24 cellular contexts compared by ENCODE assay signal in genomic region chr16:85834741-85835140, GRCh38.
"Had no signal": no experiment of that assay in that cellular context is flagged by ENCODE, and none has a peak within 500 bp of the region (broad histone marks: within the 10 kb centered on the region; RNA-seq: fewer than 3 reads in every experiment).

No MANE protein-coding gene starts in this region.

- H3K27me3 ChIP-seq: ovary, right lobe of liver had no signal

- H3K36me3 ChIP-seq: esophagus squamous epithelium, ovary, right lobe of liver, suprapubic skin, transverse colon had no signal

- DNase-seq: cortex of kidney; effector memory CD8-positive, alpha-beta T cell; erythroblast; esophagus squamous epithelium; foreskin melanocyte; hypothalamus; immature natural killer cell; islet precursor cell; mesendoderm; midbrain; naive thymus-derived CD4-positive, alpha-beta T cell; nephron progenitor cell; occipital lobe; ovary; small intestine; stimulated activated CD4-positive, alpha-beta T cell treated with anti-CD3 and anti-CD28 coated beads, Interleukin-12 subunit alpha, Interleukin-12 subunit beta, amount 100 ng/mL, for 4 hours; stimulated activated CD4-positive, alpha-beta T cell treated with anti-CD3 and anti-CD28 coated beads, Interleukin-1b, Interleukin-23, amount 100 ng/mL, for 48 hours; stimulated activated CD4-positive, alpha-beta T cell treated with anti-CD3 and anti-CD28 coated beads, Interleukin-4, amount 100 ng/mL, for 1 hour; stimulated activated CD8-positive, alpha-beta memory T cell treated with anti-CD3 and anti-CD28 coated beads, Interleukin-4, amount 100 ng/mL, for 48 hours; transverse colon had no signal

- H3K4me1 Mint-ChIP-seq: nephron progenitor cell had no signal

- H3K4me3 ChIP-seq: esophagus squamous epithelium, ovary, right lobe of liver, suprapubic skin, transverse colon had no signal

- H3K9me3 ChIP-seq: esophagus squamous epithelium, ovary, right lobe of liver, suprapubic skin, transverse colon had no signal

- H3K27ac ChIP-seq: esophagus squamous epithelium, ovary, right lobe of liver, suprapubic skin, transverse colon had no signal

- H3K27ac Mint-ChIP-seq: immature natural killer cell; nephron progenitor cell; stimulated activated naive CD8-positive, alpha-beta T cell treated with anti-CD3 and anti-CD28 coated beads, Interleukin-15, Interleukin-2, amounts not matched to agents 100 ng/mL and 50 ng/mL, for 24 hours had no signal

- H3K4me3 Mint-ChIP-seq: effector memory CD8-positive, alpha-beta T cell; immature natural killer cell; naive thymus-derived CD4-positive, alpha-beta T cell; nephron progenitor cell; stimulated activated naive CD8-positive, alpha-beta T cell treated with anti-CD3 and anti-CD28 coated beads, Interleukin-15, Interleukin-2, amounts not matched to agents 100 ng/mL and 50 ng/mL, for 24 hours had no signal

- H3K4me1 ChIP-seq: esophagus squamous epithelium, right lobe of liver, suprapubic skin, transverse colon had no signal

- ATAC-seq: effector memory CD8-positive, alpha-beta T cell; left lobe of liver; naive thymus-derived CD4-positive, alpha-beta T cell had no signal

- H3K9me3 Mint-ChIP-seq: effector memory CD8-positive, alpha-beta T cell; immature natural killer cell; stimulated activated naive CD8-positive, alpha-beta T cell treated with anti-CD3 and anti-CD28 coated beads, Interleukin-15, Interleukin-2, amounts not matched to agents 100 ng/mL and 50 ng/mL, for 24 hours had no signal
